In the genomic region with DNA sequence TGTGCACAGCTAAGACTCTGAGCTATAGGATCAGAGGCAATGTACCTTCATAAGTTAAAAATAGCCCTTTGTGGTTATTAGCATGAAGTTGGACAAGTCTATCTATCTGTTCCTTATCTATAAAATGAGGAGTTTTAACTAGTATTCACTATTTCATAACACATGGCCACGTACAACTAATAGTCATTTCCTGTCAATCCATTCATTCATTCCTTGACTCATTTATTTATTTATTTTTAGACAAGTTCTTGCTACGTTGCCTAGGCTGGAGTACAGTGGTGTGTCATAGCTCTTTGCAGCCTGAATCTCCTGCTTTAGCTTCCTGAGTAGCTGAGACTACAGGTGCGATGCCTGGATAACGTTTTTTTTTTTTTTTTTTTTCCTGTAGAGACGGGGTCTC, we compare ENCODE assay signal across 12 cellular contexts.
A peak's percentile ranks its signal among the peaks of the same experiment; 100 is the strongest.
DNase-seq lines count a peak whose midpoint lies in the region; ATAC-seq and TF ChIP-seq lines count a peak whose summit lies in the region.
"Had no signal": no experiment of that assay in that cellular context is flagged by ENCODE, and none has a peak within 500 bp of the region (broad histone marks: within the 10 kb centered on the region; RNA-seq: fewer than 3 reads in every experiment).

No MANE protein-coding gene starts in this region.

- H3K9me3 ChIP-seq in lower lobe of right lung, result no peaks in the 10 kb centered on the region

- H3K27ac ChIP-seq in lower lobe of right lung, result no peak overlapping the region

- peak; percentile 13 for DNase-seq in GM04503 (ENCODE audit: low read depth)
- DNase-seq in NCI-H226, result peak; percentile 87
- DNase-seq in effector memory CD8-positive, alpha-beta T cell, result no peak
- peak; percentile 63 for DNase-seq in pulmonary artery endothelial cell (ENCODE audit: low read depth, low spot score)
- no peak for DNase-seq in amniotic stem cell (lab: John Stamatoyannopoulos, UW)
- no peak for DNase-seq in lower lobe of right lung
- DNase-seq: activated CD4-positive, alpha-beta T cell treated with anti-CD3 and anti-CD28 coated beads for 48 hours; activated naive CD4-positive, alpha-beta T cell; effector CD4-positive, alpha-beta T cell; NCI-H1048 had no signal

- intact Hi-C loops in lower lobe of right lung (cut with DNase I), result no loop called here

- ATAC-seq in effector memory CD8-positive, alpha-beta T cell (replicated peaks), result no peak
- ATAC-seq in HG03159 (IDR thresholded peaks at IDR 0.05; ENCODE audit: unreplicated experiment) (no peak), lower lobe of right lung (no peak), GM18870 (IDR thresholded peaks at IDR 0.05; ENCODE audit: unreplicated experiment) (no peak)

- peaks cover 57% of the 10 kb centered on the region for H3K36me3 Mint-ChIP-seq in effector memory CD8-positive, alpha-beta T cell (ENCODE audit: insufficient read depth)

- H3K27me3 ChIP-seq in lower lobe of right lung (ENCODE audit: low read depth), result no peaks in the 10 kb centered on the region

- peaks cover 3 to 18% of the 10 kb centered on the region in 2 donors for H3K4me1 Mint-ChIP-seq in effector memory CD8-positive, alpha-beta T cell (ENCODE audit: low read depth in 2 of 2)

- H3K4me3 Mint-ChIP-seq in effector memory CD8-positive, alpha-beta T cell, result no peak overlapping the region

- no peaks in the 10 kb centered on the region for H3K27me3 Mint-ChIP-seq in effector memory CD8-positive, alpha-beta T cell

- H3K9me3 Mint-ChIP-seq in effector memory CD8-positive, alpha-beta T cell, result no peaks in the 10 kb centered on the region

- H3K27ac Mint-ChIP-seq in effector memory CD8-positive, alpha-beta T cell, result peak overlapping the region; percentile 35 to 44

- TF ChIP-seq CTCF in lower lobe of right lung (IDR thresholded peaks at IDR 0.05), result no peak

- peaks cover 49% of the 10 kb centered on the region for H3K36me3 ChIP-seq in lower lobe of right lung

- no peak overlapping the region for H3K4me3 ChIP-seq in lower lobe of right lung

- peaks cover 28% of the 10 kb centered on the region for H3K4me1 ChIP-seq in lower lobe of right lung

Comparison
In these comparisons a context has a peak if more than half of its experiments do, and no peak if none do; other contexts are left out.
1. DNase-seq: peak in GM04503 (single experiment), NCI-H226 (single experiment) and pulmonary artery endothelial cell (single experiment); none in effector memory CD8-positive, alpha-beta T cell (0 of 3), amniotic stem cell (single experiment) and lower lobe of right lung (single experiment).